ENCODE assay signal across 3 cellular contexts in genomic region chr19:47050562-47050961, GRCh38. TPM values are rescaled to one million over a fixed set of nuclear protein-coding genes. Genes with fewer than 3 reads are reported as not detected.
"Had no signal": no experiment of that assay in that cellular context is flagged by ENCODE, and none has a peak within 500 bp of the region (broad histone marks: within the 10 kb centered on the region; RNA-seq: fewer than 3 reads in every experiment).

No MANE protein-coding gene starts in this region.

RNA-seq across cellular contexts. Expression of gene NPAS1, which starts 30.9 kb away (rescaled TPM):
- total RNA-seq: Peyer's patch, Right ventricle myocardium superior, SJSA1 had no signal
